In the genomic region with DNA sequence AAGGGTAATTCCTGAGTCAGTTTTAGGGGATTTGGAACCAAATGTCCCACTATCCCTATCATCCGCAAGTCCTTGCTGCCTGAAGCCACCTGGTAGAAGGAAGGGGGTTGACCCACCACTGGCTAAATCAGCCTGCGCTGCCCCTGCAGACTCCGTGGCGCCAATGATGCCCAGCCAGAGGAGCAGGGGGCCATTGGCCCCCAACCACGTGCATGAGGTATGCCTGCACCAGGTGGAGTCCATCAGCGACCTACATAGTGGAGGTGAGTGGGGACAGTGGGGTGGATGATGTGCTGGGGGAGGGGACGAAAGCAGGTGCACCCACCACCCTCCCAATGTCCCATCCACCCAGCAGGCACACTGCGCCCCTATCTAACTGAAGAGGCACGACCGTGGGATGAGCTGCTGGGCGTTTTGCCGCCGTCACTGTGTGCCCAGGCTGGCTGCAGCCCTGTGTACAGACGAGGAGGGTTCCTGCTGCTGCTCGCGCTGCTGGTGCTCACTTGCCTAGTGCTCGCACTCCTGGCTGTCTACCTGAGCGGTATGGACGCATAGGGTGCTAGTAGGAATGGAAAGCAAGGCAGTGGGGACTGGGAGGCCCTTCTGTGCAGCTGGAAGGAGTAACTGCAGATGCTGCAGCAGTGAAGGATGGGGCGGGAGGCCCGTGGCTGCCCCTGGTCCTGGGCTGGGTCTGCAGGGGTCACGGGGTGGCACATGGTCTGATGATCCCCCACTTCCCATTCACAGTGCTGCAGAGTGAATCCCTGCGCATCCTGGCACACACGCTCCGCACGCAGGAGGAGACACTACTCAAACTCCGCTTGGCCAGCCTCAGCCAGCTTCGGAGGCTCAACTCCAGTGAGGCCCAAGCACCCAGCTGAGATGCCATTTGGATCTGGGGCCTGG, we compare ENCODE assay signal across 17 cellular contexts. TPM values are rescaled to one million over a fixed set of nuclear protein-coding genes. Genes with fewer than 3 reads are reported as not detected.
A peak's percentile ranks its signal among the peaks of the same experiment; 100 is the strongest.
DNase-seq lines count a peak whose midpoint lies in the region; ATAC-seq, FAIRE-seq and TF ChIP-seq lines count a peak whose summit lies in the region.
"Had no signal": no experiment of that assay in that cellular context is flagged by ENCODE, and none has a peak within 500 bp of the region (broad histone marks: within the 10 kb centered on the region; RNA-seq: fewer than 3 reads in every experiment).

No MANE protein-coding gene starts in this region.

- no peak for FAIRE-seq in GM12878 (lab: Jason Lieb, UNC)

- CTCF ChIA-PET in CD8-positive, alpha-beta T cell (lab: Charles Lee), result no interaction called here
- CTCF ChIA-PET in GM12878 (lab: Yijun Ruan, JAX), result no interaction called here

- H2AFZ ChIP-seq in DND-41 (ENCODE audit: low read depth, low read length) (no peak overlapping the region), GM12878 (ENCODE audit: control insufficient read depth, low read depth, low read length) (no peak overlapping the region)
- H2AFZ ChIP-seq: GM23248 had no signal

- H3K27me3 Mint-ChIP-seq in CD8-positive, alpha-beta T cell (ENCODE audit: low read depth), result no peaks in the 10 kb centered on the region
- H3K27me3 Mint-ChIP-seq: CD4-positive, CD25-positive, alpha-beta regulatory T cell had no signal

- H3K9me3 ChIP-seq in CD8-positive, alpha-beta T cell (ENCODE audit: low read length), result no peaks in the 10 kb centered on the region
- H3K9me3 ChIP-seq in DND-41 (ENCODE audit: insufficient read depth, low read length, severe bottlenecking) (no peaks in the 10 kb centered on the region), GM12878 (replicated peaks; ENCODE audit: control insufficient read depth, insufficient read depth, low read length) (no peaks in the 10 kb centered on the region), right atrium auricular region (no peaks in the 10 kb centered on the region)

- RAD21 ChIA-PET in GM12878 (lab: Charles Lee; ENCODE audit: unreplicated experiment), result no interaction called here

- WGBS in GM12878 (ENCODE audit: insufficient coverage, insufficient replicate concordance, low lambda C conversion rate, missing lambda C conversion rate), result 94% methylated on average over 28 of the region's 28 CpGs

- H3K4me1 ChIP-seq in CD8-positive, alpha-beta T cell (ENCODE audit: insufficient read depth, low read length), result peaks cover 6% of the 10 kb centered on the region
- H3K4me1 ChIP-seq in DND-41 (ENCODE audit: insufficient read depth, low read length), result peaks cover 19% of the 10 kb centered on the region
- peaks cover 3% of the 10 kb centered on the region; the same call in 1 of the 2 replicates for H3K4me1 ChIP-seq in GM12878 (ENCODE audit: control insufficient read depth, insufficient read depth, low read length)
- H3K4me1 ChIP-seq in right atrium auricular region, result peaks cover 0 to 41% of the 10 kb centered on the region in 2 donors

- peak; percentile 67; the same call in 1 of the 2 replicates for TF ChIP-seq POLR2A in GM12878 (IDR thresholded peaks at IDR 0.05; ENCODE audit: low read depth, low read length)

- H3K27ac ChIP-seq in CD8-positive, alpha-beta T cell (ENCODE audit: low read depth, low read length), result no peak overlapping the region
- H3K27ac ChIP-seq in DND-41 (ENCODE audit: low read length) (no peak overlapping the region), GM12878 (ENCODE audit: control insufficient read depth, insufficient read depth) (no peak overlapping the region), right atrium auricular region (peak overlapping the region; percentile 55 to 67)
- H3K27ac ChIP-seq: GM23248 had no signal

- H3K4me2 ChIP-seq in DND-41 (ENCODE audit: insufficient read depth, low read length) (no peak overlapping the region), GM12878 (ENCODE audit: control insufficient read depth, insufficient read depth) (no peak overlapping the region)

- H4K20me1 ChIP-seq in DND-41 (ENCODE audit: insufficient read depth, low read length) (peaks cover 26% of the 10 kb centered on the region; the same call in 1 of the 2 replicates), GM12878 (ENCODE audit: control insufficient read depth, insufficient read depth) (no peaks in the 10 kb centered on the region)

- peak overlapping the region; percentile 41 for H3K27ac Mint-ChIP-seq in CD8-positive, alpha-beta T cell
- H3K27ac Mint-ChIP-seq: CD4-positive, CD25-positive, alpha-beta regulatory T cell; HFFc6 had no signal

- H3K27me3 ChIP-seq in CD8-positive, alpha-beta T cell (ENCODE audit: insufficient read depth, low read length), result no peaks in the 10 kb centered on the region
- H3K27me3 ChIP-seq in DND-41 (ENCODE audit: insufficient read depth, low read length, poor library complexity) (no peaks in the 10 kb centered on the region), GM12878 (replicated peaks in 1 of 2; ENCODE audit: control insufficient read depth in 2 of 2, insufficient read depth in 2 of 2, low read length in 1 of 2) (no peaks in the 10 kb centered on the region), right atrium auricular region (no peaks in the 10 kb centered on the region)

- no peaks in the 10 kb centered on the region for H3K9me3 Mint-ChIP-seq in CD8-positive, alpha-beta T cell
- H3K9me3 Mint-ChIP-seq: CD4-positive, CD25-positive, alpha-beta regulatory T cell; HFFc6 had no signal

- no peak for TF ChIP-seq EP300 in GM12878 (IDR thresholded peaks at IDR 0.05; ENCODE audit: borderline replicate concordance in 1 of 2, control insufficient read depth in 1 of 2, low read depth in 2 of 2, low read length in 2 of 2)

- H3K4me1 Mint-ChIP-seq in CD8-positive, alpha-beta T cell (ENCODE audit: low read depth), result peaks cover 8% of the 10 kb centered on the region

- peaks cover 25% of the 10 kb centered on the region for H3K36me3 ChIP-seq in CD8-positive, alpha-beta T cell (ENCODE audit: insufficient read depth, low read length)
- H3K36me3 ChIP-seq in DND-41 (ENCODE audit: insufficient read depth, low read length) (peaks cover 46% of the 10 kb centered on the region), GM12878 (ENCODE audit: control insufficient read depth in 2 of 2, insufficient read depth in 2 of 2, low read length in 1 of 2) (peaks cover 0 to 28% of the 10 kb centered on the region in 2 experiments; a peak in 3 of 4 replicates), right atrium auricular region (peaks cover 38% of the 10 kb centered on the region)

- POLR2A ChIA-PET in CD8-positive, alpha-beta T cell (lab: Charles Lee), result no interaction called here
- POLR2A ChIA-PET in GM12878 (lab: Charles Lee), result no interaction called here

- H3K9ac ChIP-seq in DND-41 (ENCODE audit: low read depth, low read length) (no peak overlapping the region), GM12878 (ENCODE audit: control insufficient read depth, insufficient read depth, low read length) (no peak overlapping the region)
- H3K9ac ChIP-seq: GM23248 had no signal

- no peak overlapping the region for H3K4me3 ChIP-seq in CD8-positive, alpha-beta T cell (ENCODE audit: low read depth, low read length)
- H3K4me3 ChIP-seq in DND-41 (ENCODE audit: low read depth in 1 of 2, low read length in 2 of 2) (no peak overlapping the region), GM12878 (no peak overlapping the region), right atrium auricular region (no peak overlapping the region)
- H3K4me3 ChIP-seq: GM23248 had no signal

- no peak for ATAC-seq in CD8-positive, alpha-beta T cell
- 0 out of 3 replicates have a peak, but pooled peaks have one; percentile 20 for ATAC-seq in DND-41 (ENCODE audit: insufficient read depth, low read depth)
- ATAC-seq in GM12878, result no peak

- H3K36me3 Mint-ChIP-seq in CD8-positive, alpha-beta T cell, result peaks cover 35% of the 10 kb centered on the region

- in situ Hi-C loops in GM12878 (cut with MboI), result no loop called here

- TF ChIP-seq RAD21 in GM12878 (IDR thresholded peaks at IDR 0.05; ENCODE audit: insufficient read depth, low read depth, low read length), result no peak

- no TSS peak for BruUV-seq in GM12878 (replicated peaks; lab: Mats Ljungman, UMichigan)

- peaks cover 21% of the 10 kb centered on the region for H3K79me2 ChIP-seq in DND-41 (ENCODE audit: insufficient read depth, low read length)
- peaks cover 15% of the 10 kb centered on the region for H3K79me2 ChIP-seq in GM12878 (ENCODE audit: control insufficient read depth, insufficient read depth, low read length)

- SMC1A ChIA-PET in GM12878 (lab: Charles Lee; ENCODE audit: uncharacterized antibody, unreplicated experiment), result no interaction called here

- intact Hi-C loops in CD8-positive, alpha-beta T cell (cut with DNase I, micrococcal nuclease), result no loop called here
- intact Hi-C loops in GM12878 (cut with micrococcal nuclease; ENCODE audit: unreplicated experiment), result no loop called here

- no peak for TF ChIP-seq CTCF in CD8-positive, alpha-beta T cell (IDR thresholded peaks at IDR 0.05)
- TF ChIP-seq CTCF in DND-41 (IDR thresholded peaks at IDR 0.05; ENCODE audit: borderline replicate concordance, extremely low read depth, low read length, poor library complexity, severe bottlenecking) (no peak), GM12878 (IDR thresholded peaks at IDR 0.05 in 2 of 3, conservative IDR thresholded peaks at IDR 0.05 in 1 of 3; ENCODE audit: control insufficient read depth in 2 of 3, extremely low read depth in 1 of 3, insufficient read depth in 1 of 3, low read depth in 3 of 3, low read length in 3 of 3) (no peak), right atrium auricular region (IDR thresholded peaks at IDR 0.05) (no peak)

- H3K4me3 Mint-ChIP-seq in CD8-positive, alpha-beta T cell, result no peak overlapping the region
- H3K4me3 Mint-ChIP-seq: HFFc6 had no signal

- no peak for DNase-seq in CD8-positive, alpha-beta T cell
- DNase-seq in DND-41 (no peak), GM12878 (ENCODE audit: low read depth, low spot score) (no peak), right atrium auricular region (ENCODE audit: low spot score) (no peak), SHP77 treated with DMSO at 0.1 percent for 48 hours (lab: John Stamatoyannopoulos, UW) (no peak), hippocampal formation (lab: John Stamatoyannopoulos, UW) (no peak)
- no peak for DNase-seq in activated CD4-positive, alpha-beta T cell treated with anti-CD3 and anti-CD28 coated beads for 1 hour
- DNase-seq: CD4-positive, CD25-positive, alpha-beta regulatory T cell; GM23248; HFFc6; KG1; NCI-H1436; NCI-H2029; NCI-H2171; NCI-H446; NCI-H69; OCI-M1 had no signal

RNA-seq across cellular contexts. Expression of gene IFRD2, which starts 5.7 kb away (rescaled TPM):
- 10 to 100 TPM; 42.4 to 42.9 TPM for total RNA-seq in CD8-positive, alpha-beta T cell
- total RNA-seq in GM12878 (2013; cell fraction: nucleolus; rRNA removed), result 91.8 and 111 TPM in 2 replicates
- total RNA-seq in GM12878 (2014; rRNA removed), result 81.7 and 100 TPM in 2 replicates
- 47.5 and 52.0 TPM in 2 replicates for total RNA-seq in GM12878 (2014; rRNA removed; fragmentation: Illumina TruSeq; extraction: Trizol)
- 96.6 and 103 TPM in 2 replicates for total RNA-seq in GM12878 (2021)
- 21.2 TPM for polyA plus RNA-seq in GM12878 (2011; ENCODE audit: low read depth)
- 12.4 and 19.1 TPM in 2 replicates for polyA plus RNA-seq in GM12878 (2011; rRNA removed)
- 43.7 and 61.2 TPM in 2 replicates for polyA plus RNA-seq in GM12878 (2011; cell fraction: cytosol; rRNA removed)
- polyA plus RNA-seq in GM12878 (2011; cell fraction: nucleus; rRNA removed), result 223 and 239 TPM in 2 replicates
- polyA plus RNA-seq in GM12878 (2012), result 40.6 and 41.3 TPM in 2 replicates
- polyA plus RNA-seq in GM12878 (2014; fragmentation: Illumina TruSeq; extraction: Trizol), result 19.1 and 44.1 TPM in 2 replicates
- polyA plus RNA-seq in GM12878 (2014; fragmentation: Nextera tagmentation; extraction: Ambion mirVana), result 10 to 100 TPM; 33.7 to 82.8 TPM
- 77.8 and 87.5 TPM in 2 replicates for polyA plus RNA-seq in GM12878 (2014; rRNA removed)
- 100 to 1,000 TPM; 144 to 153 TPM for polyA plus RNA-seq in GM12878 (2016; fragmentation: Nextera tagmentation; extraction: Ambion mirVana)
- 21.5 and 46.9 TPM in 2 replicates for polyA minus RNA-seq in GM12878 (2011; rRNA and poly(A)+ RNA removed)
- polyA minus RNA-seq in GM12878 (2011; cell fraction: cytosol; rRNA and poly(A)+ RNA removed), result 12.7 and 13.8 TPM in 2 replicates
- polyA minus RNA-seq in GM12878 (2011; cell fraction: nucleus; rRNA and poly(A)+ RNA removed), result 51.4 and 96.7 TPM in 2 replicates
- total RNA-seq in right atrium auricular region, result 10 to 100 TPM; 51.0 to 58.5 TPM

RNA-seq across cellular contexts. Expression of gene LSMEM2, which starts 7.7 kb away (rescaled TPM):
- total RNA-seq in CD8-positive, alpha-beta T cell, result not detected
- not detected in 2 replicates for total RNA-seq in GM12878 (2013; cell fraction: nucleolus; rRNA removed)
- total RNA-seq in GM12878 (2014; rRNA removed) (not detected in 2 replicates), GM12878 (2014; rRNA removed; fragmentation: Illumina TruSeq; extraction: Trizol) (not detected in 2 replicates), GM12878 (2021) (not detected in 2 replicates), right atrium auricular region (10 to 100 TPM in 1 of 2 donors, 1 to 10 TPM in 1; 9.0 to 10.6 TPM)
- polyA plus RNA-seq in GM12878 (2011; ENCODE audit: low read depth), result not detected
- polyA plus RNA-seq in GM12878 (2011; rRNA removed) (not detected in 2 replicates), GM12878 (2014; fragmentation: Illumina TruSeq; extraction: Trizol) (not detected in 2 replicates), GM12878 (2014; fragmentation: Nextera tagmentation; extraction: Ambion mirVana) (not detected), GM12878 (2014; rRNA removed) (not detected in 2 replicates), GM12878 (2016; fragmentation: Nextera tagmentation; extraction: Ambion mirVana) (under 1 TPM in 1 of 2 experiments, not detected in 1; 0.17 TPM)
- polyA plus RNA-seq in GM12878 (2011; cell fraction: cytosol; rRNA removed), result not detected in 2 replicates
- not detected in 2 replicates for polyA plus RNA-seq in GM12878 (2011; cell fraction: nucleus; rRNA removed)
- 0.12 TPM in 1 of 2 replicates, not detected in the other for polyA plus RNA-seq in GM12878 (2012)
- not detected in 2 replicates for polyA minus RNA-seq in GM12878 (2011; rRNA and poly(A)+ RNA removed)
- polyA minus RNA-seq in GM12878 (2011; cell fraction: cytosol; rRNA and poly(A)+ RNA removed), result not detected in 2 replicates
- polyA minus RNA-seq in GM12878 (2011; cell fraction: nucleus; rRNA and poly(A)+ RNA removed), result not detected in 2 replicates
- total RNA-seq: CD4-positive, CD25-positive, alpha-beta regulatory T cell; GM23248 had no signal
- polyA plus RNA-seq: GM23248 had no signal

RNA-seq across cellular contexts. Expression of gene HYAL3, which starts 12.6 kb away (rescaled TPM):
- 1 to 10 TPM; 2.1 to 3.2 TPM for total RNA-seq in CD8-positive, alpha-beta T cell
- total RNA-seq in GM12878 (2013; cell fraction: nucleolus; rRNA removed), result 4.9 and 6.0 TPM in 2 replicates
- total RNA-seq in GM12878 (2014; rRNA removed), result 3.6 and 4.0 TPM in 2 replicates
- total RNA-seq in GM12878 (2014; rRNA removed; fragmentation: Illumina TruSeq; extraction: Trizol), result 2.0 and 2.4 TPM in 2 replicates
- total RNA-seq in GM12878 (2021), result 2.8 and 3.9 TPM in 2 replicates
- polyA plus RNA-seq in GM12878 (2011; ENCODE audit: low read depth), result 0.59 TPM
- polyA plus RNA-seq in GM12878 (2011; rRNA removed), result 0.94 and 1.4 TPM in 2 replicates
- polyA plus RNA-seq in GM12878 (2011; cell fraction: cytosol; rRNA removed), result 3.3 and 4.1 TPM in 2 replicates
- polyA plus RNA-seq in GM12878 (2011; cell fraction: nucleus; rRNA removed), result 6.3 and 6.4 TPM in 2 replicates
- 1.0 and 1.6 TPM in 2 replicates for polyA plus RNA-seq in GM12878 (2012)
- polyA plus RNA-seq in GM12878 (2014; fragmentation: Illumina TruSeq; extraction: Trizol), result 0.49 and 1.8 TPM in 2 replicates
- polyA plus RNA-seq in GM12878 (2014; fragmentation: Nextera tagmentation; extraction: Ambion mirVana), result under 1 TPM; 0.37 TPM
- 3.7 and 4.0 TPM in 2 replicates for polyA plus RNA-seq in GM12878 (2014; rRNA removed)
- 1 to 10 TPM; 4.1 to 4.2 TPM for polyA plus RNA-seq in GM12878 (2016; fragmentation: Nextera tagmentation; extraction: Ambion mirVana)
- 1.0 and 4.2 TPM in 2 replicates for polyA minus RNA-seq in GM12878 (2011; rRNA and poly(A)+ RNA removed)
- 1.5 and 1.6 TPM in 2 replicates for polyA minus RNA-seq in GM12878 (2011; cell fraction: cytosol; rRNA and poly(A)+ RNA removed)
- polyA minus RNA-seq in GM12878 (2011; cell fraction: nucleus; rRNA and poly(A)+ RNA removed), result 4.2 and 5.4 TPM in 2 replicates
- total RNA-seq in right atrium auricular region, result 1 to 10 TPM in 1 of 2 donors, under 1 TPM in 1; 0.74 to 3.5 TPM

RNA-seq across cellular contexts. Expression of gene NAA80, which starts 12.6 kb away (rescaled TPM):
- total RNA-seq in CD8-positive, alpha-beta T cell, result 10 to 100 TPM; 37.1 to 40.7 TPM
- 24.5 and 24.6 TPM in 2 replicates for total RNA-seq in GM12878 (2013; cell fraction: nucleolus; rRNA removed)
- total RNA-seq in GM12878 (2014; rRNA removed), result 8.5 and 9.2 TPM in 2 replicates
- 2.9 and 3.8 TPM in 2 replicates for total RNA-seq in GM12878 (2014; rRNA removed; fragmentation: Illumina TruSeq; extraction: Trizol)
- total RNA-seq in GM12878 (2021), result 9.0 and 9.1 TPM in 2 replicates
- 3.1 TPM for polyA plus RNA-seq in GM12878 (2011; ENCODE audit: low read depth)
- 2.4 and 5.1 TPM in 2 replicates for polyA plus RNA-seq in GM12878 (2011; rRNA removed)
- 11.0 and 11.9 TPM in 2 replicates for polyA plus RNA-seq in GM12878 (2011; cell fraction: cytosol; rRNA removed)
- polyA plus RNA-seq in GM12878 (2011; cell fraction: nucleus; rRNA removed), result 39.0 and 44.2 TPM in 2 replicates
- 7.8 and 11.0 TPM in 2 replicates for polyA plus RNA-seq in GM12878 (2012)
- 2.6 and 6.4 TPM in 2 replicates for polyA plus RNA-seq in GM12878 (2014; fragmentation: Illumina TruSeq; extraction: Trizol)
- under 1 TPM; 0.48 to 0.62 TPM for polyA plus RNA-seq in GM12878 (2014; fragmentation: Nextera tagmentation; extraction: Ambion mirVana)
- 12.7 and 13.6 TPM in 2 replicates for polyA plus RNA-seq in GM12878 (2014; rRNA removed)
- 1 to 10 TPM; 7.0 to 8.0 TPM for polyA plus RNA-seq in GM12878 (2016; fragmentation: Nextera tagmentation; extraction: Ambion mirVana)
- 7.8 and 20.4 TPM in 2 replicates for polyA minus RNA-seq in GM12878 (2011; rRNA and poly(A)+ RNA removed)
- polyA minus RNA-seq in GM12878 (2011; cell fraction: cytosol; rRNA and poly(A)+ RNA removed), result 3.2 TPM in 2 replicates
- 19.7 and 30.1 TPM in 2 replicates for polyA minus RNA-seq in GM12878 (2011; cell fraction: nucleus; rRNA and poly(A)+ RNA removed)
- 10 to 100 TPM in 1 of 2 donors, 1 to 10 TPM in 1; 9.0 to 10.7 TPM for total RNA-seq in right atrium auricular region

RNA-seq across cellular contexts. Expression of gene HYAL1, which starts 16.8 kb away (rescaled TPM):
- under 1 TPM in 1 of 2 experiments, not detected in 1; 0.30 TPM for total RNA-seq in CD8-positive, alpha-beta T cell
- 0.65 and 0.91 TPM in 2 replicates for total RNA-seq in GM12878 (2013; cell fraction: nucleolus; rRNA removed)
- total RNA-seq in GM12878 (2014; rRNA removed) (0.06 and 0.33 TPM in 2 replicates), GM12878 (2014; rRNA removed; fragmentation: Illumina TruSeq; extraction: Trizol) (0.09 and 0.36 TPM in 2 replicates), GM12878 (2021) (0.40 and 0.49 TPM in 2 replicates), right atrium auricular region (10 to 100 TPM; 38.1 to 40.8 TPM)
- not detected for polyA plus RNA-seq in GM12878 (2011; ENCODE audit: low read depth)
- polyA plus RNA-seq in GM12878 (2011; rRNA removed) (0.04 and 0.07 TPM in 2 replicates), GM12878 (2014; fragmentation: Illumina TruSeq; extraction: Trizol) (0.07 TPM in 1 of 2 replicates, not detected in the other), GM12878 (2014; fragmentation: Nextera tagmentation; extraction: Ambion mirVana) (not detected), GM12878 (2014; rRNA removed) (0.13 and 0.20 TPM in 2 replicates), GM12878 (2016; fragmentation: Nextera tagmentation; extraction: Ambion mirVana) (under 1 TPM; 0.23 to 0.55 TPM)
- polyA plus RNA-seq in GM12878 (2011; cell fraction: cytosol; rRNA removed), result 0.03 TPM in 2 replicates
- 0.25 and 0.37 TPM in 2 replicates for polyA plus RNA-seq in GM12878 (2011; cell fraction: nucleus; rRNA removed)
- polyA plus RNA-seq in GM12878 (2012), result 0.20 and 0.25 TPM in 2 replicates
- 0.26 TPM in 1 of 2 replicates, not detected in the other for polyA minus RNA-seq in GM12878 (2011; rRNA and poly(A)+ RNA removed)
- 3.2 TPM in 1 of 2 replicates, not detected in the other for polyA minus RNA-seq in GM12878 (2011; cell fraction: cytosol; rRNA and poly(A)+ RNA removed)
- polyA minus RNA-seq in GM12878 (2011; cell fraction: nucleus; rRNA and poly(A)+ RNA removed), result 1.1 TPM in 1 of 2 replicates, not detected in the other
- total RNA-seq: GM23248 had no signal

Comparison
In these comparisons a context has a peak if more than half of its experiments do, and no peak if none do; other contexts are left out.
1. H3K27ac ChIP-seq: peak in right atrium auricular region (2 of 2); none in CD8-positive, alpha-beta T cell (single experiment), DND-41 (single experiment) and GM12878 (single experiment).
2. RNA of gene LSMEM2, which starts 7.7 kb away (total RNA-seq): 9.0 to 10.6 TPM in right atrium auricular region; not detected in CD8-positive, alpha-beta T cell and not detected in GM12878; every median in the first group is over 4 times any median in the second.